In genomic region chr10:19817251-19818046, GRCh38 we compare ENCODE assay signal across 8 cellular contexts. TPM values are rescaled to one million over a fixed set of nuclear protein-coding genes. Genes with fewer than 3 reads are reported as not detected.
DNase-seq lines count a peak whose midpoint lies in the region; ATAC-seq and TF ChIP-seq lines count a peak whose summit lies in the region.

No MANE protein-coding gene starts in this region.

- H2AK5ac ChIP-seq in mesenchymal stem cell (ENCODE audit: low read length, severe bottlenecking) = no peak overlapping the region

- H2BK120ac ChIP-seq in mesenchymal stem cell (ENCODE audit: low read depth, low read length) = no peak overlapping the region

- intact Hi-C loops in thyroid gland (cut with DNase I) = no loop called here

- H3K4me1 ChIP-seq in mesenchymal stem cell (ENCODE audit: control insufficient read depth, insufficient read depth, low read depth, low read length) (peaks cover 8% of the 10 kb centered on the region), thyroid gland (peaks cover 0 to 7% of the 10 kb centered on the region in 2 donors)

- peak overlapping the region; percentile 76 for H2AFZ ChIP-seq in mesenchymal stem cell (ENCODE audit: low read depth, low read length)

- H3K4me2 ChIP-seq in mesenchymal stem cell (ENCODE audit: low read length, poor library complexity, severe bottlenecking) = peak overlapping the region; percentile 90

- peak; percentile 63 for DNase-seq in mesenchymal stem cell
- peak; percentile 60 to 62 for DNase-seq in thyroid gland
- no peak for DNase-seq in activated naive CD4-positive, alpha-beta T cell (lab: John Stamatoyannopoulos, UW)

- no peaks in the 10 kb centered on the region for H3K4me1 Mint-ChIP-seq in IgD-negative memory B cell

- peak overlapping the region; percentile 7 to 64 for H3K18ac ChIP-seq in mesenchymal stem cell (ENCODE audit: low read depth in 1 of 2, low read length in 2 of 2)

- H4K91ac ChIP-seq in mesenchymal stem cell (ENCODE audit: low read length) = no peak overlapping the region

- no peak overlapping the region for H3K23ac ChIP-seq in mesenchymal stem cell (ENCODE audit: low read length in 2 of 2)

- H3K79me1 ChIP-seq in mesenchymal stem cell (replicated peaks; ENCODE audit: low read length, poor library complexity, severe bottlenecking) = peaks cover 6% of the 10 kb centered on the region

- under 1% methylated on average over 25 of the region's 37 CpGs for WGBS in mesenchymal stem cell
- WGBS in thyroid gland, 2 donors = 0 to 1% methylated on average over 23 to 24 of the region's 37 CpGs

- H3K27me3 ChIP-seq in mesenchymal stem cell (ENCODE audit: control insufficient read depth in 1 of 2, insufficient read depth in 1 of 2, low read length in 2 of 2) = peaks cover 21 to 29% of the 10 kb centered on the region in 2 experiments
- H3K27me3 ChIP-seq in thyroid gland = no peaks in the 10 kb centered on the region

- H3K27me3 Mint-ChIP-seq in IgD-negative memory B cell = peaks cover 23% of the 10 kb centered on the region

- peak in 2 of 6 experiments; percentile 3 to 18 for TF ChIP-seq CTCF in thyroid gland (IDR thresholded peaks at IDR 0.05)

- H3K36me3 ChIP-seq in mesenchymal stem cell (ENCODE audit: control insufficient read depth in 1 of 2, insufficient read depth in 2 of 2, low read depth in 1 of 2, low read length in 2 of 2) (no peaks in the 10 kb centered on the region), thyroid gland (no peaks in the 10 kb centered on the region)

- peak; percentile 15 for ATAC-seq in GM18502 (IDR thresholded peaks at IDR 0.05; ENCODE audit: poor library complexity, unreplicated experiment)
- ATAC-seq in GM21360 (IDR thresholded peaks at IDR 0.05; ENCODE audit: unreplicated experiment) = no peak
- no peak for ATAC-seq in HG03442 (IDR thresholded peaks at IDR 0.05; ENCODE audit: unreplicated experiment)

- no peak overlapping the region for H4K8ac ChIP-seq in mesenchymal stem cell (ENCODE audit: low read length)

- H3K27ac Mint-ChIP-seq in IgD-negative memory B cell = peak overlapping the region in 2 of 3 donors; percentile 16 to 33

- H3K9me3 Mint-ChIP-seq in IgD-negative memory B cell = peaks cover 0 to 3% (median 0%) of the 10 kb centered on the region in 3 donors

- peak overlapping the region in 1 of 2 experiments; percentile 67 for H3K14ac ChIP-seq in mesenchymal stem cell (ENCODE audit: low read length in 2 of 2)

- H3K4me3 ChIP-seq in mesenchymal stem cell (ENCODE audit: insufficient read depth in 1 of 2, low read depth in 1 of 2, low read length in 2 of 2) = peak overlapping the region; percentile 83 to 89
- H3K4me3 ChIP-seq in thyroid gland (replicated peaks in 1 of 3) = peak overlapping the region; percentile 41 to 90 (median 80)

- peak overlapping the region in 1 of 2 experiments; percentile 34 for H3K4ac ChIP-seq in mesenchymal stem cell (ENCODE audit: low read depth in 1 of 2, low read length in 2 of 2)

- H3K9me3 ChIP-seq in mesenchymal stem cell (ENCODE audit: control insufficient read depth, low read length) = no peaks in the 10 kb centered on the region
- no peaks in the 10 kb centered on the region for H3K9me3 ChIP-seq in thyroid gland

- TF ChIP-seq POLR2A in thyroid gland (IDR thresholded peaks at IDR 0.05) = peak in 1 of 2 donors; percentile 17

- peak overlapping the region; percentile 84 for H3K9ac ChIP-seq in mesenchymal stem cell (ENCODE audit: low read length)

- H2BK12ac ChIP-seq in mesenchymal stem cell (ENCODE audit: low read length in 2 of 2) = peak overlapping the region in 1 of 2 experiments; percentile 54

- H3K27ac ChIP-seq in cingulate gyrus (ENCODE audit: low read depth, low read length) (peak overlapping the region; percentile 83), mesenchymal stem cell (ENCODE audit: low read length, poor library complexity, severe bottlenecking) (no peak overlapping the region), thyroid gland (peak overlapping the region; percentile 86 to 90 (median 87))

- H2BK15ac ChIP-seq in mesenchymal stem cell (ENCODE audit: low read depth, poor library complexity, severe bottlenecking) = no peak overlapping the region

- H3K36me3 Mint-ChIP-seq in IgD-negative memory B cell = no peaks in the 10 kb centered on the region

- no peak overlapping the region for H2BK5ac ChIP-seq in mesenchymal stem cell (ENCODE audit: low read depth, low read length, poor library complexity, severe bottlenecking)

- peak overlapping the region in 1 of 4 donors; percentile 47 for H3K4me3 Mint-ChIP-seq in IgD-negative memory B cell

RNA-seq across cellular contexts. Expression of gene PLXDC2, which starts 1.2 kb away (rescaled TPM):
- 0.18 TPM for polyA plus RNA-seq in IgD-negative memory B cell
- polyA plus RNA-seq in mesenchymal stem cell (2013, experiment 1 of 2) = 67.1 TPM
- polyA plus RNA-seq in mesenchymal stem cell (2013, experiment 2 of 2) = 66.9 TPM
- total RNA-seq in thyroid gland = 10 to 100 TPM; 44.6 to 91.0 (median 47.6) TPM

Comparison
In these comparisons a context has a peak if more than half of its experiments do, and no peak if none do; other contexts are left out.
1. DNase-seq: peak in mesenchymal stem cell (single experiment) and thyroid gland (2 of 2); none in activated naive CD4-positive, alpha-beta T cell (0 of 4).